ENCODE assay signal across 14 cellular contexts in the genomic region with DNA sequence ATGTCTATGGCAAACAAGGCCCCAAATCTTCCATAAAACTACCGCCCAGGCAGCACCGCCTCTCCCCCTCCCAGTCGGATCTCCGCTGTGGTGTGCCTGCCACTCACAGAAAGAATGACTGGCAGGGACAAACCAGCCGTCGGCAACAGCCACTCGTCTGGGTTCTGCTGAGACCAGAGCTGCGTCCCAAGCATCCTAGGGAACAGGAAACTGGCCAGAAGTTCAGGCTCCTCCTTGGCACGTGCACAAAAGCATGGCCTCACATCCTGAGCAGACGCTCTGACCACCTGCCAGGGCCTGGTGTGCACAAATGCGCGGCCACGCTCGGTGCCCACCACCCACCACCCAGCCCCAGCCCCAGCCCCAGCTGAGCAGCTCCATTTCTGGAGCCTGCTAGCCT.
DNase-seq lines count a peak whose midpoint lies in the region; ATAC-seq and TF ChIP-seq lines count a peak whose summit lies in the region.
"Had no signal": no experiment of that assay in that cellular context is flagged by ENCODE, and none has a peak within 500 bp of the region (broad histone marks: within the 10 kb centered on the region; RNA-seq: fewer than 3 reads in every experiment).

No MANE protein-coding gene starts in this region.

- H2AFZ ChIP-seq in ACC112 (ENCODE audit: low read length, unreplicated experiment): no peak overlapping the region

- H3K9me3 ChIP-seq in spleen: no peaks in the 10 kb centered on the region
- H3K9me3 ChIP-seq: SJCRH30 had no signal

- TF ChIP-seq CTCF in spleen (IDR thresholded peaks at IDR 0.05 in 8 of 11, conservative IDR thresholded peaks at IDR 0.05 in 3 of 11): no peak

- intact Hi-C loops in spleen (cut with DNase I; ENCODE audit: low total_unique reads): no loop called here

- no peaks in the 10 kb centered on the region for H3K79me2 ChIP-seq in ACC112 (ENCODE audit: control insufficient read depth, insufficient read depth, low read length, unreplicated experiment)

- H3K27me3 ChIP-seq in ACC112 (ENCODE audit: insufficient read depth, low read length) (no peaks in the 10 kb centered on the region), spleen (replicated peaks in 1 of 7) (no peaks in the 10 kb centered on the region)

- WGBS in spleen, 5 donors: 66 to 74% (median 69%) methylated on average over 12 to 14 of the region's 14 CpGs

- DNase-seq in ELR (ENCODE audit: low read depth) (peak; percentile 27), cerebellum (ENCODE audit: low spot score) (peak; percentile 75), kidney tubule cell (ENCODE audit: low spot score) (peak; percentile 17), activated T-cell treated with anti-CD3 and anti-CD28 coated beads for 4 hours (no peak), spleen (no peak)
- DNase-seq in activated CD4-positive, CD25-positive, alpha-beta regulatory T cell treated with anti-CD3 and anti-CD28 coated beads, Interleukin-2, amount 50 U/mL, for 72 hours: no peak
- DNase-seq: activated T-cell treated with anti-CD3 and anti-CD28 coated beads, Interleukin-2, amount 50 U/mL, for 48 hours; H9; immature natural killer cell; KBM-7; NCI-H1930 had no signal

- H3K27ac ChIP-seq in ACC112 (ENCODE audit: low read depth, low read length): 0 out of 2 replicates have a peak overlapping the region, but pooled peaks have one; percentile 42
- H3K27ac ChIP-seq in spleen: no peak overlapping the region
- H3K27ac ChIP-seq: SJCRH30 had no signal

- H3K4me3 ChIP-seq in ACC112 (ENCODE audit: low read depth, low read length) (no peak overlapping the region), spleen (no peak overlapping the region)
- H3K4me3 ChIP-seq: SJCRH30 had no signal

- H3K36me3 ChIP-seq in ACC112 (ENCODE audit: insufficient read depth, low read length) (no peaks in the 10 kb centered on the region), spleen (no peaks in the 10 kb centered on the region)
- H3K36me3 ChIP-seq: SJCRH30 had no signal

- H3K4me1 ChIP-seq in ACC112 (ENCODE audit: control insufficient read depth, insufficient read depth, low read length, unreplicated experiment): peaks cover 17% of the 10 kb centered on the region
- H3K4me1 ChIP-seq in spleen: peaks cover 0 to 13% (median 1%) of the 10 kb centered on the region in 6 donors
- H3K4me1 ChIP-seq: SJCRH30 had no signal

- no peak for ATAC-seq in HG02571 (IDR thresholded peaks at IDR 0.05; ENCODE audit: unreplicated experiment)

- TF ChIP-seq POLR2A in spleen (IDR thresholded peaks at IDR 0.05): no peak

Comparison
In these comparisons a context has a peak if more than half of its experiments do, and no peak if none do; other contexts are left out.
1. DNase-seq: peak in ELR (single experiment), cerebellum (single experiment) and kidney tubule cell (single experiment); none in activated CD4-positive, CD25-positive, alpha-beta regulatory T cell treated with anti-CD3 and anti-CD28 coated beads, Interleukin-2, amount 50 U/mL, for 72 hours (single experiment), activated T-cell treated with anti-CD3 and anti-CD28 coated beads for 4 hours (single experiment) and spleen (single experiment).